Comparison of ENCODE assay signal across 21 cellular contexts in genomic region chr1:61517345-61517744, GRCh38.
DNase-seq lines count a peak whose midpoint lies in the region; ATAC-seq, FAIRE-seq and TF ChIP-seq lines count a peak whose summit lies in the region.
"Had no signal": no experiment of that assay in that cellular context is flagged by ENCODE, and none has a peak within 500 bp of the region (broad histone marks: within the 10 kb centered on the region; RNA-seq: fewer than 3 reads in every experiment).

No MANE protein-coding gene starts in this region.

- POLR2A ChIA-PET in HepG2 (lab: Yijun Ruan, JAX) = no interaction called here
- POLR2A ChIA-PET in WTC11 (lab: Charles Lee) = no interaction called here

- H3K27ac ChIP-seq in HepG2 (ENCODE audit: extremely low read length, insufficient read depth, low read length) (no peak overlapping the region), right lobe of liver (no peak overlapping the region)
- H3K27ac ChIP-seq: GM23248 had no signal

- no peak for TF ChIP-seq EP300 in HepG2 (IDR thresholded peaks at IDR 0.05; ENCODE audit: low read depth in 2 of 2, low read length in 2 of 2)
- TF ChIP-seq EP300 in HepG2 (CRISPR knock-in tag; IDR thresholded peaks at IDR 0.05; ENCODE audit: borderline replicate concordance) = no peak

- H3K4me3 ChIP-seq in HepG2 (replicated peaks in 1 of 3; ENCODE audit: insufficient read depth in 1 of 3, low read depth in 2 of 3, low read length in 3 of 3) = no peak overlapping the region
- no peak overlapping the region for H3K4me3 ChIP-seq in right lobe of liver
- H3K4me3 ChIP-seq: GM12878, GM23248 had no signal

- no peaks in the 10 kb centered on the region for H3K79me2 ChIP-seq in HepG2 (ENCODE audit: insufficient read depth, low read length)

- no peaks in the 10 kb centered on the region for H3K36me3 ChIP-seq in HepG2 (replicated peaks in 1 of 2; ENCODE audit: control insufficient read depth in 1 of 2, insufficient read depth in 2 of 2, low read length in 2 of 2)
- no peaks in the 10 kb centered on the region for H3K36me3 ChIP-seq in right lobe of liver

- H3K4me1 ChIP-seq in HepG2 (ENCODE audit: insufficient read depth, low read length) (no peaks in the 10 kb centered on the region), right lobe of liver (no peaks in the 10 kb centered on the region)

- CTCF ChIA-PET in HepG2 (lab: Yijun Ruan, JAX; ENCODE audit: low intra/inter-chr PET ratio, low total read pairs) (no interaction called here), WTC11 (lab: Charles Lee) (no interaction called here)

- FAIRE-seq in HepG2 (lab: Jason Lieb, UNC) = no peak
- FAIRE-seq: GM12878, GM19239 had no signal

- ATAC-seq in HepG2 = no peak
- ATAC-seq in right lobe of liver = no peak
- ATAC-seq in T-helper 17 cell = no peak
- no peak for ATAC-seq in activated T-cell treated with anti-CD3 and anti-CD28 coated beads, Interleukin-2, amount 50 U/mL, for 72 hours (replicated peaks in 1 of 2)
- no peak for ATAC-seq in WTC11
- ATAC-seq: GM12878, HCT116 had no signal

- no peak for TF ChIP-seq RAD21 in HepG2 (CRISPR knock-in tag; IDR thresholded peaks at IDR 0.05)

- 40% methylated on average over 4 of the region's 4 CpGs for WGBS in HepG2 (ENCODE audit: low lambda C conversion rate)
- WGBS in right lobe of liver (ENCODE audit: insufficient coverage, low coverage, low lambda C conversion rate, missing lambda C conversion rate) = 80% methylated on average over 4 of the region's 4 CpGs

- H3K9ac ChIP-seq in HepG2 (ENCODE audit: insufficient read depth, low read depth, low read length) = no peak overlapping the region
- H3K9ac ChIP-seq: GM23248 had no signal

- no TSS peak for BruUV-seq in HepG2 (replicated peaks; lab: Mats Ljungman, UMichigan)

- no peaks in the 10 kb centered on the region for H4K20me1 ChIP-seq in HepG2 (ENCODE audit: insufficient read depth, low read length)

- no peak overlapping the region for H2AFZ ChIP-seq in HepG2 (ENCODE audit: low read length)
- H2AFZ ChIP-seq: GM23248 had no signal

- H3K4me2 ChIP-seq in HepG2 (ENCODE audit: low read depth, low read length) = no peak overlapping the region

- H3K4me1 Mint-ChIP-seq in T-helper 17 cell = peaks cover 2% of the 10 kb centered on the region
- no peaks in the 10 kb centered on the region for H3K4me1 Mint-ChIP-seq in nephron progenitor cell
- no peaks in the 10 kb centered on the region for H3K4me1 Mint-ChIP-seq in activated T-cell treated with anti-CD3 and anti-CD28 coated beads, Interleukin-2, amount 50 U/mL, for 72 hours (ENCODE audit: low read depth)
- H3K4me1 Mint-ChIP-seq in WTC11 = peaks cover 11% of the 10 kb centered on the region

- TF ChIP-seq POLR2A in HepG2 (IDR thresholded peaks at IDR 0.05; ENCODE audit: insufficient read depth in 1 of 2, low read depth in 2 of 2, low read length in 2 of 2) (no peak), right lobe of liver (IDR thresholded peaks at IDR 0.05) (no peak)

- no peak for TF ChIP-seq CTCF in HepG2 (CRISPR knock-in tag; IDR thresholded peaks at IDR 0.05)
- TF ChIP-seq CTCF in right lobe of liver (IDR thresholded peaks at IDR 0.05) = no peak
- TF ChIP-seq CTCF in nephron progenitor cell (IDR thresholded peaks at IDR 0.05) = no peak
- no peak for TF ChIP-seq CTCF in WTC11 (IDR thresholded peaks at IDR 0.05)

- peaks cover 30% of the 10 kb centered on the region for H3K27me3 Mint-ChIP-seq in T-helper 17 cell
- no peaks in the 10 kb centered on the region for H3K27me3 Mint-ChIP-seq in nephron progenitor cell (ENCODE audit: low read depth, poor library complexity)
- H3K27me3 Mint-ChIP-seq in activated T-cell treated with anti-CD3 and anti-CD28 coated beads, Interleukin-2, amount 50 U/mL, for 72 hours (ENCODE audit: low read depth) = peaks cover 5% of the 10 kb centered on the region
- no peaks in the 10 kb centered on the region for H3K27me3 Mint-ChIP-seq in WTC11 (ENCODE audit: low read depth)

- H3K4me3 Mint-ChIP-seq in T-helper 17 cell (no peak overlapping the region), nephron progenitor cell (no peak overlapping the region), WTC11 (no peak overlapping the region)
- no peak overlapping the region for H3K4me3 Mint-ChIP-seq in activated T-cell treated with anti-CD3 and anti-CD28 coated beads, Interleukin-2, amount 50 U/mL, for 72 hours
- H3K4me3 Mint-ChIP-seq: CD4-positive, alpha-beta memory T cell; H9 had no signal

- H3K9me3 Mint-ChIP-seq in nephron progenitor cell (no peaks in the 10 kb centered on the region), WTC11 (no peaks in the 10 kb centered on the region)
- no peaks in the 10 kb centered on the region for H3K9me3 Mint-ChIP-seq in activated T-cell treated with anti-CD3 and anti-CD28 coated beads, Interleukin-2, amount 50 U/mL, for 72 hours
- H3K9me3 Mint-ChIP-seq: CD4-positive, alpha-beta memory T cell; H9 had no signal

- peaks cover 0 to 12% of the 10 kb centered on the region in 2 experiments; a peak in 1 of 5 replicates for H3K27me3 ChIP-seq in HepG2 (ENCODE audit: control insufficient read depth in 1 of 2, insufficient read depth in 2 of 2, low read length in 2 of 2)
- no peaks in the 10 kb centered on the region for H3K27me3 ChIP-seq in right lobe of liver

- no peaks in the 10 kb centered on the region for H3K9me3 ChIP-seq in HepG2 (ENCODE audit: low read length)
- H3K9me3 ChIP-seq in right lobe of liver = no peaks in the 10 kb centered on the region
- H3K9me3 ChIP-seq in T-helper 17 cell (ENCODE audit: control insufficient read depth, low read length, poor library complexity, severe bottlenecking) = no peaks in the 10 kb centered on the region

- intact Hi-C loops in HepG2 (cut with micrococcal nuclease; ENCODE audit: unreplicated experiment) = no loop called here
- intact Hi-C loops in right lobe of liver (cut with DNase I) = no loop called here

- no peak for DNase-seq in HepG2 (ENCODE audit: low spot score)
- no peak for DNase-seq in right lobe of liver
- no peak for DNase-seq in T-helper 17 cell
- DNase-seq in nephron progenitor cell = no peak
- DNase-seq in activated T-cell treated with anti-CD3 and anti-CD28 coated beads, Interleukin-2, amount 50 U/mL, for 72 hours = no peak
- DNase-seq in WTC11 (ENCODE audit: low spot score) = no peak
- no peak for DNase-seq in DMS153 treated with DMSO at 0.1 percent for 48 hours (lab: John Stamatoyannopoulos, UW; ENCODE audit: unreplicated experiment)
- DNase-seq: 8988T; C1 segment of cervical spinal cord; Calu3; CD4-positive, alpha-beta memory T cell; COR-L47; DMS153; DMS79; EL; GDM1; GM23248; H9 had no signal

- H3K27ac Mint-ChIP-seq in T-helper 17 cell = peak overlapping the region; percentile 59
- peak overlapping the region; percentile 84 for H3K27ac Mint-ChIP-seq in nephron progenitor cell
- H3K27ac Mint-ChIP-seq in activated T-cell treated with anti-CD3 and anti-CD28 coated beads, Interleukin-2, amount 50 U/mL, for 72 hours = no peak overlapping the region
- H3K27ac Mint-ChIP-seq in WTC11 = no peak overlapping the region
- H3K27ac Mint-ChIP-seq: CD4-positive, alpha-beta memory T cell; H9 had no signal

- in situ Hi-C loops in HepG2 (cut with HindIII; ENCODE audit: extremely low pct_ligation_motif_present, low pct_unique_long_range_greater_than_20kb) = no loop called here

- H3K36me3 Mint-ChIP-seq in T-helper 17 cell (ENCODE audit: low read depth) = peaks cover 2% of the 10 kb centered on the region
- no peaks in the 10 kb centered on the region for H3K36me3 Mint-ChIP-seq in nephron progenitor cell (ENCODE audit: low read depth)
- H3K36me3 Mint-ChIP-seq in activated T-cell treated with anti-CD3 and anti-CD28 coated beads, Interleukin-2, amount 50 U/mL, for 72 hours (ENCODE audit: insufficient read depth in 2 of 2) = no peaks in the 10 kb centered on the region
- H3K36me3 Mint-ChIP-seq in WTC11 = no peaks in the 10 kb centered on the region
- H3K36me3 Mint-ChIP-seq: CD4-positive, alpha-beta memory T cell had no signal

TF ChIP-seq in HepG2, 621 proteins besides CTCF, POLR2A, EP300 and RAD21 (continues in another document):
- TF ChIP-seq NFE2L1 (CRISPR knock-in tag; IDR thresholded peaks at IDR 0.05; ENCODE audit: borderline replicate concordance) (no peak), KAT2B (IDR thresholded peaks at IDR 0.05; ENCODE audit: borderline replicate concordance, low read depth, low read length) (no peak), IKZF1 (IDR thresholded peaks at IDR 0.05) (no peak), TBX2 (CRISPR knock-in tag; IDR thresholded peaks at IDR 0.05; ENCODE audit: borderline replicate concordance) (no peak), LCORL (IDR thresholded peaks at IDR 0.05) (no peak), LCORL (CRISPR knock-in tag; IDR thresholded peaks at IDR 0.05) (no peak), MAFF (IDR thresholded peaks at IDR 0.05; ENCODE audit: low read depth, low read length) (peak; percentile 85), HES4 (CRISPR knock-in tag; IDR thresholded peaks at IDR 0.05; ENCODE audit: borderline replicate concordance) (no peak), ZBTB8A (CRISPR knock-in tag; IDR thresholded peaks at IDR 0.05; ENCODE audit: borderline replicate concordance, low read depth) (no peak), ZNF570 (CRISPR knock-in tag; IDR thresholded peaks at IDR 0.05; ENCODE audit: borderline replicate concordance) (no peak)

TF ChIP-seq in WTC11, 78 proteins besides CTCF, POLR2A, EP300 and RAD21 (continues in another document):
- TF ChIP-seq MXD4 (CRISPR knock-in tag; IDR thresholded peaks at IDR 0.05; ENCODE audit: borderline replicate concordance) (no peak), MAX (CRISPR knock-in tag; IDR thresholded peaks at IDR 0.05) (no peak), ATF6 (CRISPR knock-in tag; IDR thresholded peaks at IDR 0.05) (no peak), ZNF317 (CRISPR knock-in tag; IDR thresholded peaks at IDR 0.05; ENCODE audit: borderline replicate concordance, low read depth) (no peak)

Comparison
In these comparisons a context has a peak if more than half of its experiments do, and no peak if none do; other contexts are left out.
1. H3K27ac Mint-ChIP-seq: peak in T-helper 17 cell (single experiment) and nephron progenitor cell (single experiment); none in activated T-cell treated with anti-CD3 and anti-CD28 coated beads, Interleukin-2, amount 50 U/mL, for 72 hours (single experiment) and WTC11 (single experiment).